ENCODE assay signal across 20 cellular contexts in genomic region chr12:90543393-90543792, GRCh38.
A peak's percentile ranks its signal among the peaks of the same experiment; 100 is the strongest.
DNase-seq lines count a peak whose midpoint lies in the region; ATAC-seq and TF ChIP-seq lines count a peak whose summit lies in the region.
"Had no signal": no experiment of that assay in that cellular context is flagged by ENCODE, and none has a peak within 500 bp of the region (broad histone marks: within the 10 kb centered on the region; RNA-seq: fewer than 3 reads in every experiment).

No MANE protein-coding gene starts in this region.

- no peak overlapping the region for H3K9ac ChIP-seq in smooth muscle cell (ENCODE audit: low read depth)

- H3K36me3 Mint-ChIP-seq in activated CD8-positive, alpha-beta T cell treated with anti-CD3 and anti-CD28 coated beads, Interleukin-2, amount 10 ng/mL, durations not matched to agents 7 days and 5 days (ENCODE audit: low read depth), result no peaks in the 10 kb centered on the region
- H3K36me3 Mint-ChIP-seq: activated naive CD4-positive, alpha-beta T cell treated with anti-CD3 and anti-CD28 coated beads, Interleukin-2, amount 10 ng/mL, durations not matched to agents 7 days and 5 days had no signal

- H3K27me3 ChIP-seq in smooth muscle cell (ENCODE audit: low read depth), result no peaks in the 10 kb centered on the region
- H3K27me3 ChIP-seq: breast epithelium, suprapubic skin had no signal

- no peaks in the 10 kb centered on the region for H3K27me3 Mint-ChIP-seq in activated CD8-positive, alpha-beta T cell treated with anti-CD3 and anti-CD28 coated beads, Interleukin-2, amount 10 ng/mL, durations not matched to agents 7 days and 5 days (ENCODE audit: low read depth)
- H3K27me3 Mint-ChIP-seq: activated naive CD4-positive, alpha-beta T cell treated with anti-CD3 and anti-CD28 coated beads, Interleukin-2, amount 10 ng/mL, durations not matched to agents 7 days and 5 days; activated T-cell treated with anti-CD3 and anti-CD28 coated beads, Interleukin-2, amount 50 U/mL, for 24 hours had no signal

- H3K4me3 ChIP-seq in smooth muscle cell, result no peak overlapping the region
- H3K4me3 ChIP-seq: breast epithelium, HAP-1, left ventricle myocardium inferior, suprapubic skin had no signal

- peak overlapping the region; percentile 27 for H3K4me2 ChIP-seq in smooth muscle cell

- H3K4me1 ChIP-seq in smooth muscle cell (ENCODE audit: low read depth), result no peaks in the 10 kb centered on the region
- H3K4me1 ChIP-seq: breast epithelium, HAP-1, left ventricle myocardium inferior, suprapubic skin had no signal

- H3K79me2 ChIP-seq in smooth muscle cell (ENCODE audit: low read depth), result no peaks in the 10 kb centered on the region

- no peak for ATAC-seq in omental fat pad (ENCODE audit: low FRiP score)
- ATAC-seq in activated CD8-positive, alpha-beta T cell treated with anti-CD3 and anti-CD28 coated beads, Interleukin-2, amount 10 ng/mL, durations not matched to agents 7 days and 5 days, result no peak
- ATAC-seq: Right ventricle myocardium inferior had no signal

- no peak overlapping the region for H3K27ac Mint-ChIP-seq in activated CD8-positive, alpha-beta T cell treated with anti-CD3 and anti-CD28 coated beads, Interleukin-2, amount 10 ng/mL, durations not matched to agents 7 days and 5 days
- H3K27ac Mint-ChIP-seq: activated naive CD4-positive, alpha-beta T cell treated with anti-CD3 and anti-CD28 coated beads, Interleukin-2, amount 10 ng/mL, durations not matched to agents 7 days and 5 days; activated T-cell treated with anti-CD3 and anti-CD28 coated beads, Interleukin-2, amount 50 U/mL, for 24 hours had no signal

- H3K9me3 Mint-ChIP-seq in activated CD8-positive, alpha-beta T cell treated with anti-CD3 and anti-CD28 coated beads, Interleukin-2, amount 10 ng/mL, durations not matched to agents 7 days and 5 days (ENCODE audit: insufficient read depth), result no peaks in the 10 kb centered on the region
- H3K9me3 Mint-ChIP-seq: activated naive CD4-positive, alpha-beta T cell treated with anti-CD3 and anti-CD28 coated beads, Interleukin-2, amount 10 ng/mL, durations not matched to agents 7 days and 5 days; activated T-cell treated with anti-CD3 and anti-CD28 coated beads, Interleukin-2, amount 50 U/mL, for 24 hours had no signal

- no peak overlapping the region for H3K4me3 Mint-ChIP-seq in activated CD8-positive, alpha-beta T cell treated with anti-CD3 and anti-CD28 coated beads, Interleukin-2, amount 10 ng/mL, durations not matched to agents 7 days and 5 days
- H3K4me3 Mint-ChIP-seq: activated naive CD4-positive, alpha-beta T cell treated with anti-CD3 and anti-CD28 coated beads, Interleukin-2, amount 10 ng/mL, durations not matched to agents 7 days and 5 days; activated T-cell treated with anti-CD3 and anti-CD28 coated beads, Interleukin-2, amount 50 U/mL, for 24 hours had no signal

- no peaks in the 10 kb centered on the region for H3K4me1 Mint-ChIP-seq in activated CD8-positive, alpha-beta T cell treated with anti-CD3 and anti-CD28 coated beads, Interleukin-2, amount 10 ng/mL, durations not matched to agents 7 days and 5 days (ENCODE audit: low read depth)
- H3K4me1 Mint-ChIP-seq: activated naive CD4-positive, alpha-beta T cell treated with anti-CD3 and anti-CD28 coated beads, Interleukin-2, amount 10 ng/mL, durations not matched to agents 7 days and 5 days had no signal

- H4K20me1 ChIP-seq in smooth muscle cell (ENCODE audit: low read depth), result no peaks in the 10 kb centered on the region

- no peak for TF ChIP-seq CTCF in smooth muscle cell (IDR thresholded peaks at IDR 0.05; ENCODE audit: borderline replicate concordance, insufficient read depth, poor library complexity, severe bottlenecking)
- TF ChIP-seq CTCF in omental fat pad (IDR thresholded peaks at IDR 0.05), result no peak
- TF ChIP-seq CTCF in GM13976 (IDR thresholded peaks at IDR 0.05; ENCODE audit: borderline replicate concordance, control extremely low read depth, extremely low read depth, insufficient read depth, missing control alignments), result no peak

- H3F3A ChIP-seq in smooth muscle cell (ENCODE audit: low read depth), result no peaks in the 10 kb centered on the region

- DNase-seq in HCEC 1CT, result peak; percentile 54
- DNase-seq in amniotic epithelial cell (ENCODE audit: low read depth), result peak; percentile 32
- DNase-seq in fibroblast of peridontal ligament (ENCODE audit: extremely low read depth), result peak; percentile 15
- no peak for DNase-seq in smooth muscle cell (lab: John Stamatoyannopoulos, UW; ENCODE audit: unreplicated experiment)
- no peak for DNase-seq in omental fat pad (ENCODE audit: low spot score)
- no peak for DNase-seq in activated CD8-positive, alpha-beta T cell treated with anti-CD3 and anti-CD28 coated beads, Interleukin-2, amount 10 ng/mL, durations not matched to agents 7 days and 5 days
- no peak for DNase-seq in GM13976 (ENCODE audit: low spot score)
- DNase-seq: activated CD4-positive, alpha-beta T cell treated with anti-CD3 and anti-CD28 coated beads, Interleukin-2, amount 50 U/mL, for 48 hours; activated naive CD4-positive, alpha-beta T cell treated with anti-CD3 and anti-CD28 coated beads, Interleukin-2, amount 10 ng/mL, durations not matched to agents 7 days and 5 days; activated T-cell treated with anti-CD3 and anti-CD28 coated beads, Interleukin-2, amount 50 U/mL, for 24 hours; left ventricle myocardium inferior; NCI-H1436 treated with DMSO at 0.1 percent for 48 hours; NK-92 treated with Interleukin-12 subunit alpha and Interleukin-12 subunit beta, amount 100 ng/mL, for 24 hours; stimulated activated CD4-positive, alpha-beta T cell treated with anti-CD3 and anti-CD28 coated beads, Interleukin-4, amount 100 ng/mL, for 24 hours; T-helper 1 cell had no signal

- WGBS in smooth muscle cell (ENCODE audit: low lambda C conversion rate), result 86% methylated on average over 1 of the region's 1 CpG

- H3K27ac ChIP-seq in smooth muscle cell (ENCODE audit: low read depth), result no peak overlapping the region
- H3K27ac ChIP-seq: breast epithelium, C4-2B, left ventricle myocardium inferior, suprapubic skin had no signal

- POLR2A ChIA-PET in activated CD8-positive, alpha-beta T cell treated with anti-CD3 and anti-CD28 coated beads, Interleukin-2, amount 10 ng/mL, durations not matched to agents 7 days and 5 days (lab: Charles Lee), result no interaction called here

- H2AFZ ChIP-seq in smooth muscle cell (ENCODE audit: low read depth), result no peak overlapping the region

- H3K36me3 ChIP-seq in smooth muscle cell (ENCODE audit: low read depth), result no peaks in the 10 kb centered on the region
- H3K36me3 ChIP-seq: breast epithelium, HAP-1, left ventricle myocardium inferior, suprapubic skin had no signal

- in situ Hi-C loops in GM13976 (cut with MboI; ENCODE audit: low sequenced_read_pairs, unreplicated experiment), result no loop called here

- CTCF ChIA-PET in activated CD8-positive, alpha-beta T cell treated with anti-CD3 and anti-CD28 coated beads, Interleukin-2, amount 10 ng/mL, durations not matched to agents 7 days and 5 days (lab: Charles Lee), result no interaction called here

- H3K9me3 ChIP-seq in smooth muscle cell (replicated peaks; ENCODE audit: low read depth), result no peaks in the 10 kb centered on the region
- H3K9me3 ChIP-seq: breast epithelium, HAP-1, left ventricle myocardium inferior, suprapubic skin had no signal

Comparison
In these comparisons a context has a peak if more than half of its experiments do, and no peak if none do; other contexts are left out.
1. DNase-seq: peak in HCEC 1CT (single experiment), amniotic epithelial cell (single experiment) and fibroblast of peridontal ligament (single experiment); none in smooth muscle cell (single experiment), omental fat pad (single experiment), activated CD8-positive, alpha-beta T cell treated with anti-CD3 and anti-CD28 coated beads, Interleukin-2, amount 10 ng/mL, durations not matched to agents 7 days and 5 days (single experiment) and GM13976 (single experiment).